In the genomic region with DNA sequence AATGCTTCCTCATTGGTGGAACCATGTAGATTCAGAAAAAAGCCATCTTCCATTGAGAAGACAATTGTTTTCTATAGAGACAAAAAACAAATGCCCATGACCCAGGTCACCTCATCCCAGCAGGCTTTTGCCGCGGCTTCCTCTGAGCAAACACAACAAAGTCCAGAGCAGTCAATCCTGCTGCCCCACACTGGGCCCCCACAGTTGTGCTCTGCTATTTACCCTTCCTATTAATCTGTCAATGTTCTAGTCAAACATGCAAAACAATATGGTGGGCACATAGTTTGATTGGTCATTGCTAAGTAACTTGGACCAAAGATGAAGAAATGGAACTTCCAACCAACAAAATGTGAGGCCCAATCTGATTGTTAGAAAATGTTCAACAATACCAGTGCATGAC, we compare ENCODE assay signal across 22 cellular contexts. TPM values are rescaled to one million over a fixed set of nuclear protein-coding genes. Genes with fewer than 3 reads are reported as not detected.
DNase-seq lines count a peak whose midpoint lies in the region; ATAC-seq, FAIRE-seq and TF ChIP-seq lines count a peak whose summit lies in the region.
"Had no signal": no experiment of that assay in that cellular context is flagged by ENCODE, and none has a peak within 500 bp of the region (broad histone marks: within the 10 kb centered on the region; RNA-seq: fewer than 3 reads in every experiment).

No MANE protein-coding gene starts in this region.

- TF ChIP-seq CTCF in HepG2 (CRISPR knock-in tag; IDR thresholded peaks at IDR 0.05), result no peak
- no peak for TF ChIP-seq CTCF in right lobe of liver (IDR thresholded peaks at IDR 0.05)
- TF ChIP-seq CTCF in neural crest cell (conservative IDR thresholded peaks at IDR 0.05), result no peak
- no peak for TF ChIP-seq CTCF in GM23338 (conservative IDR thresholded peaks at IDR 0.05; ENCODE audit: low read depth in 2 of 2)

- peak; percentile 52 for FAIRE-seq in HepG2 (lab: Jason Lieb, UNC)
- FAIRE-seq: A549, GM12878, H1 had no signal

- no peaks in the 10 kb centered on the region for H3K9me2 ChIP-seq in GM23338 (ENCODE audit: insufficient read depth)

- no peak overlapping the region for H3K27ac ChIP-seq in HepG2 (ENCODE audit: extremely low read length, insufficient read depth, low read length)
- no peak overlapping the region for H3K27ac ChIP-seq in right lobe of liver
- H3K27ac ChIP-seq in naive thymus-derived CD4-positive, alpha-beta T cell (ENCODE audit: low read depth, low read length), result no peak overlapping the region
- no peak overlapping the region for H3K27ac ChIP-seq in GM23338 (ENCODE audit: low read depth)
- H3K27ac ChIP-seq: A549 had no signal

- BruUV-seq in HepG2 (replicated peaks; lab: Mats Ljungman, UMichigan), result no TSS peak

- H3K9me3 ChIP-seq in HepG2 (ENCODE audit: low read length), result no peaks in the 10 kb centered on the region
- H3K9me3 ChIP-seq in right lobe of liver, result no peaks in the 10 kb centered on the region
- H3K9me3 ChIP-seq in naive thymus-derived CD4-positive, alpha-beta T cell (ENCODE audit: control insufficient read depth in 2 of 3, low read length in 3 of 3), result no peaks in the 10 kb centered on the region
- H3K9me3 ChIP-seq: A549, Caco-2 had no signal

- H3K4me1 Mint-ChIP-seq in neural crest cell (peaks cover 23% of the 10 kb centered on the region), GM23338 (no peaks in the 10 kb centered on the region)
- H3K4me1 Mint-ChIP-seq in naive thymus-derived CD4-positive, alpha-beta T cell, result peaks cover 0 to 10% (median 8%) of the 10 kb centered on the region in 7 donors

- H3K4me3 ChIP-seq in HepG2 (replicated peaks in 1 of 3; ENCODE audit: insufficient read depth in 1 of 3, low read depth in 2 of 3, low read length in 3 of 3), result no peak overlapping the region
- no peak overlapping the region for H3K4me3 ChIP-seq in right lobe of liver
- H3K4me3 ChIP-seq in naive thymus-derived CD4-positive, alpha-beta T cell (ENCODE audit: low read length), result no peak overlapping the region
- H3K4me3 ChIP-seq in GM23338, result no peak overlapping the region
- H3K4me3 ChIP-seq: A549, GM12878 had no signal

- H3K4me1 ChIP-seq in HepG2 (ENCODE audit: insufficient read depth, low read length) (peaks cover 15% of the 10 kb centered on the region), right lobe of liver (no peaks in the 10 kb centered on the region), GM23338 (ENCODE audit: insufficient read depth) (no peaks in the 10 kb centered on the region)
- no peaks in the 10 kb centered on the region for H3K4me1 ChIP-seq in naive thymus-derived CD4-positive, alpha-beta T cell (ENCODE audit: control insufficient read depth in 2 of 2, insufficient read depth in 2 of 2, low read length in 2 of 2)
- H3K4me1 ChIP-seq: A549 had no signal

- 0% methylated on average over 2 of the region's 2 CpGs for WGBS in HepG2 (ENCODE audit: low lambda C conversion rate)
- WGBS in right lobe of liver (ENCODE audit: insufficient coverage, low coverage, low lambda C conversion rate, missing lambda C conversion rate), result 45% methylated on average over 2 of the region's 2 CpGs

- H3K9me3 Mint-ChIP-seq in neural crest cell, result peaks cover 13% of the 10 kb centered on the region
- peaks cover 0 to 31% (median 10%) of the 10 kb centered on the region in 11 donors for H3K9me3 Mint-ChIP-seq in naive thymus-derived CD4-positive, alpha-beta T cell
- no peaks in the 10 kb centered on the region for H3K9me3 Mint-ChIP-seq in GM23338

- no peak overlapping the region for H3K27ac Mint-ChIP-seq in neural crest cell (ENCODE audit: unreplicated experiment)
- no peak overlapping the region for H3K27ac Mint-ChIP-seq in naive thymus-derived CD4-positive, alpha-beta T cell
- H3K27ac Mint-ChIP-seq in GM23338, result no peak overlapping the region
- H3K27ac Mint-ChIP-seq: CD8-positive, alpha-beta T cell had no signal

- intact Hi-C loops in HepG2 (cut with micrococcal nuclease; ENCODE audit: unreplicated experiment), result no loop called here
- intact Hi-C loops in right lobe of liver (cut with DNase I), result no loop called here
- intact Hi-C loops in naive thymus-derived CD4-positive, alpha-beta T cell (cut with micrococcal nuclease), result no loop called here

- peak; percentile 34 for DNase-seq in HepG2 (ENCODE audit: low spot score)
- no peak for DNase-seq in right lobe of liver
- peak; percentile 19 for DNase-seq in NCI-H69 (lab: John Stamatoyannopoulos, UW)
- DNase-seq in neural crest cell (ENCODE audit: low read depth, low spot score), result peak; percentile 3
- DNase-seq in naive thymus-derived CD4-positive, alpha-beta T cell, result no peak
- DNase-seq in AG08396 (ENCODE audit: low spot score), result no peak
- DNase-seq in GM23338 (ENCODE audit: low spot score), result no peak
- DNase-seq: 8988T; ACHN; C1 segment of cervical spinal cord; Caco-2; CD8-positive, alpha-beta T cell; DMS 273 treated with DMSO at 0.1 percent for 48 hours; DMS79; EL; GDM1; H7; HCEC 1CT had no signal

- H3K36me3 ChIP-seq in HepG2 (replicated peaks in 1 of 2; ENCODE audit: control insufficient read depth in 1 of 2, insufficient read depth in 2 of 2, low read length in 2 of 2) (no peaks in the 10 kb centered on the region), right lobe of liver (no peaks in the 10 kb centered on the region), GM23338 (ENCODE audit: insufficient read depth) (no peaks in the 10 kb centered on the region)
- no peaks in the 10 kb centered on the region for H3K36me3 ChIP-seq in naive thymus-derived CD4-positive, alpha-beta T cell (ENCODE audit: control insufficient read depth in 2 of 3, insufficient read depth in 3 of 3, low read length in 3 of 3)

- TF ChIP-seq EP300 in HepG2 (IDR thresholded peaks at IDR 0.05; ENCODE audit: low read depth in 2 of 2, low read length in 2 of 2), result peak in 1 of 2 experiments; percentile 36; a peak in 1 of 4 replicates
- no peak for TF ChIP-seq EP300 in HepG2 (CRISPR knock-in tag; IDR thresholded peaks at IDR 0.05; ENCODE audit: borderline replicate concordance)

- H3K4me3 Mint-ChIP-seq in neural crest cell (peak overlapping the region; percentile 41), GM23338 (no peak overlapping the region)
- no peak overlapping the region for H3K4me3 Mint-ChIP-seq in naive thymus-derived CD4-positive, alpha-beta T cell
- H3K4me3 Mint-ChIP-seq: CD8-positive, alpha-beta T cell had no signal

- TF ChIP-seq RAD21 in HepG2 (CRISPR knock-in tag; IDR thresholded peaks at IDR 0.05), result no peak

- peak overlapping the region; percentile 41 for H3K4me2 ChIP-seq in HepG2 (ENCODE audit: low read depth, low read length)
- H3K4me2 ChIP-seq in GM23338, result no peak overlapping the region
- H3K4me2 ChIP-seq: A549 had no signal

- H2AFZ ChIP-seq in HepG2 (ENCODE audit: low read length), result no peak overlapping the region
- H2AFZ ChIP-seq in GM23338, result no peak overlapping the region

- TF ChIP-seq POLR2A in HepG2 (IDR thresholded peaks at IDR 0.05; ENCODE audit: insufficient read depth in 1 of 2, low read depth in 2 of 2, low read length in 2 of 2) (no peak), right lobe of liver (IDR thresholded peaks at IDR 0.05) (no peak)

- POLR2A ChIA-PET in HepG2 (lab: Yijun Ruan, JAX), result no interaction called here
- POLR2A ChIA-PET in naive thymus-derived CD4-positive, alpha-beta T cell (lab: Charles Lee), result no interaction called here

- H4K20me1 ChIP-seq in HepG2 (ENCODE audit: insufficient read depth, low read length) (no peaks in the 10 kb centered on the region), GM23338 (replicated peaks; ENCODE audit: insufficient read depth) (no peaks in the 10 kb centered on the region)

- in situ Hi-C loops in HepG2 (cut with HindIII; ENCODE audit: extremely low pct_ligation_motif_present, low pct_unique_long_range_greater_than_20kb), result no loop called here

- H3F3A ChIP-seq in GM23338 (replicated peaks; ENCODE audit: low read depth), result no peaks in the 10 kb centered on the region

- H3K9ac ChIP-seq in HepG2 (ENCODE audit: insufficient read depth, low read depth, low read length), result no peak overlapping the region

- no peaks in the 10 kb centered on the region for H3K79me2 ChIP-seq in HepG2 (ENCODE audit: insufficient read depth, low read length)
- H3K79me2 ChIP-seq in GM23338 (replicated peaks; ENCODE audit: insufficient read depth), result no peaks in the 10 kb centered on the region

- CTCF ChIA-PET in HepG2 (lab: Yijun Ruan, JAX; ENCODE audit: low intra/inter-chr PET ratio, low total read pairs), result no interaction called here
- CTCF ChIA-PET in naive thymus-derived CD4-positive, alpha-beta T cell (lab: Charles Lee), result no interaction called here

- H3K36me3 Mint-ChIP-seq in neural crest cell (ENCODE audit: low read depth), result peaks cover 6% of the 10 kb centered on the region
- peaks cover 0 to 4% (median 0%) of the 10 kb centered on the region in 5 donors for H3K36me3 Mint-ChIP-seq in naive thymus-derived CD4-positive, alpha-beta T cell
- H3K36me3 Mint-ChIP-seq in GM23338 (ENCODE audit: low read depth), result peaks cover 3% of the 10 kb centered on the region; the same call in 2 of the 3 replicates
- H3K36me3 Mint-ChIP-seq: CD8-positive, alpha-beta T cell had no signal

- H3K27me3 ChIP-seq in HepG2 (ENCODE audit: control insufficient read depth in 1 of 2, insufficient read depth in 2 of 2, low read length in 2 of 2) (no peaks in the 10 kb centered on the region), right lobe of liver (no peaks in the 10 kb centered on the region), GM23338 (ENCODE audit: insufficient read depth) (no peaks in the 10 kb centered on the region)
- no peaks in the 10 kb centered on the region for H3K27me3 ChIP-seq in naive thymus-derived CD4-positive, alpha-beta T cell (ENCODE audit: control insufficient read depth in 2 of 2, insufficient read depth in 2 of 2, low read length in 2 of 2)

- ATAC-seq in HepG2, result peak; percentile 83
- no peak for ATAC-seq in right lobe of liver
- no peak for ATAC-seq in naive thymus-derived CD4-positive, alpha-beta T cell
- no peak for ATAC-seq in GM23338
- ATAC-seq: A549; CD8-positive, alpha-beta T cell; GM12878 had no signal

- H3K27me3 Mint-ChIP-seq in neural crest cell (ENCODE audit: low read depth) (peaks cover 2% of the 10 kb centered on the region), GM23338 (ENCODE audit: insufficient read depth, low read depth, poor library complexity) (peaks cover 2% of the 10 kb centered on the region)
- no peaks in the 10 kb centered on the region for H3K27me3 Mint-ChIP-seq in naive thymus-derived CD4-positive, alpha-beta T cell

RNA-seq across cellular contexts. Expression of a gene that starts 20.7 kb away (rescaled TPM):
- total RNA-seq in HepG2 (2016; rRNA removed; fragmentation: Illumina TruSeq; extraction: Trizol), result not detected in 2 replicates
- total RNA-seq in HepG2 (2016; cell fraction: cytosol; rRNA removed; fragmentation: Illumina TruSeq; extraction: Trizol; ENCODE audit: low read depth), result not detected in 2 replicates
- total RNA-seq in HepG2 (2016; cell fraction: insoluble cytoplasmic fraction; rRNA removed; fragmentation: Illumina TruSeq; extraction: Trizol), result not detected in 2 replicates
- total RNA-seq in HepG2 (2016; cell fraction: membrane; rRNA removed; fragmentation: Illumina TruSeq; extraction: Trizol), result not detected in 2 replicates
- not detected in 2 replicates for total RNA-seq in HepG2 (2016; cell fraction: nucleus; rRNA removed; fragmentation: Illumina TruSeq; extraction: Trizol)
- not detected in 2 replicates for polyA plus RNA-seq in HepG2 (2011; rRNA removed)
- polyA plus RNA-seq in HepG2 (2011; cell fraction: cytosol; rRNA removed), result not detected in 2 replicates
- not detected in 2 replicates for polyA plus RNA-seq in HepG2 (2011; cell fraction: nucleus; rRNA removed)
- polyA plus RNA-seq in HepG2 (2012), result not detected in 2 replicates
- not detected in 2 replicates for polyA plus RNA-seq in HepG2 (2016; cell fraction: cytosol; fragmentation: Illumina TruSeq; extraction: Trizol; ENCODE audit: low read depth)
- not detected in 2 replicates for polyA plus RNA-seq in HepG2 (2016; cell fraction: insoluble cytoplasmic fraction; fragmentation: Illumina TruSeq; extraction: Trizol; ENCODE audit: low read depth)
- polyA plus RNA-seq in HepG2 (2016; cell fraction: membrane; fragmentation: Illumina TruSeq; extraction: Trizol; ENCODE audit: low read depth), result not detected in 2 replicates
- not detected in 2 replicates for polyA plus RNA-seq in HepG2 (2016; cell fraction: nucleus; fragmentation: Illumina TruSeq; extraction: Trizol; ENCODE audit: insufficient read depth, low read depth)
- not detected in 2 replicates for polyA minus RNA-seq in HepG2 (2011; rRNA and poly(A)+ RNA removed; ENCODE audit: low replicate concordance)
- polyA minus RNA-seq in HepG2 (2011; cell fraction: cytosol; rRNA and poly(A)+ RNA removed), result not detected in 2 replicates
- polyA minus RNA-seq in HepG2 (2011; cell fraction: nucleus; rRNA and poly(A)+ RNA removed), result not detected in 2 replicates
- total RNA-seq in right lobe of liver, result not detected
- total RNA-seq in neural crest cell, result not detected in 2 replicates
- 10 to 100 TPM in 2 of 5 experiments, 1 to 10 TPM in 3; 2.6 to 15.4 (median 8.9) TPM for total RNA-seq in naive thymus-derived CD4-positive, alpha-beta T cell
- polyA plus RNA-seq in naive thymus-derived CD4-positive, alpha-beta T cell, result 1 to 10 TPM; 6.3 to 7.9 TPM
- 1.1 TPM in 1 of 2 replicates, not detected in the other for total RNA-seq in GM23338 (2014; rRNA removed; shearing (Covaris generic))
- polyA plus RNA-seq in GM23338 (2016; fragmentation: Nextera tagmentation; extraction: Ambion mirVana), result 0.21 and 0.45 TPM in 2 replicates
- total RNA-seq: Caco-2, H1, H7 had no signal
- polyA plus RNA-seq: A549, BJ had no signal

Comparison
In these comparisons a context has a peak if more than half of its experiments do, and no peak if none do; other contexts are left out.
1. DNase-seq: peak in HepG2 (single experiment), NCI-H69 (single experiment) and neural crest cell (single experiment); none in right lobe of liver (0 of 3), naive thymus-derived CD4-positive, alpha-beta T cell (0 of 9), AG08396 (single experiment) and GM23338 (single experiment).